1 cellular context compared by ENCODE assay signal in the genomic region with DNA sequence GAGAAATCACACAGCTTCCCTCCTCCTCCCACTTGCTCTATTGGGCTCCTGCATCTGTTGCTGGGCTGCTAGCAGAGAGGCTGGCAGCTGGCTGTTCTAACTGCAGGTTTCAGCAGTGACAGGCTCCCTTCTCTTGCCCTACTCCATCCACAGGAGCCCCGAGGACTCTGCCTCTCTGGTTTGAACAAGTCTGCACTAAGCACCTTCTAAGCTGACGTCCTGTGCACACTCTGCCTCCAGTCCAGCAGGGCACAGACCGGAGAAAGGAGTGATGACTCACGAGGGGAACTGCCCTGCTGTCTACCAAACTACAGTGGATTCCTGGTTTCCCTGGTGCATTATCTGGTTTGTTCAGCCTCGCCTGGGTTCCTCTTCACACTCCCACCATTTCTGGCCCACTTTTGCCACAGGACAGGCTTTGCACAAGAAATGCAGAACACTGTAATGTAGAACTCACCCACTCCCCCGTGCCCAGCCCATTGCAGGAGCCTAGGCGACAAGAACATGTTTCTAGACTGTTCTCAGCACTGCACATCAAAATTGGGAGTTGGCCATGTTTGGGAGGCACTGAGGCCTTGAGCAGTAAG.
TF ChIP-seq lines count a peak whose summit lies in the region.

No MANE protein-coding gene starts in this region.

TF ChIP-seq in GM23338, 12 proteins besides CTCF, POLR2A, EP300 and RAD21 (continued from another document):
- TF ChIP-seq, protein P1, sequence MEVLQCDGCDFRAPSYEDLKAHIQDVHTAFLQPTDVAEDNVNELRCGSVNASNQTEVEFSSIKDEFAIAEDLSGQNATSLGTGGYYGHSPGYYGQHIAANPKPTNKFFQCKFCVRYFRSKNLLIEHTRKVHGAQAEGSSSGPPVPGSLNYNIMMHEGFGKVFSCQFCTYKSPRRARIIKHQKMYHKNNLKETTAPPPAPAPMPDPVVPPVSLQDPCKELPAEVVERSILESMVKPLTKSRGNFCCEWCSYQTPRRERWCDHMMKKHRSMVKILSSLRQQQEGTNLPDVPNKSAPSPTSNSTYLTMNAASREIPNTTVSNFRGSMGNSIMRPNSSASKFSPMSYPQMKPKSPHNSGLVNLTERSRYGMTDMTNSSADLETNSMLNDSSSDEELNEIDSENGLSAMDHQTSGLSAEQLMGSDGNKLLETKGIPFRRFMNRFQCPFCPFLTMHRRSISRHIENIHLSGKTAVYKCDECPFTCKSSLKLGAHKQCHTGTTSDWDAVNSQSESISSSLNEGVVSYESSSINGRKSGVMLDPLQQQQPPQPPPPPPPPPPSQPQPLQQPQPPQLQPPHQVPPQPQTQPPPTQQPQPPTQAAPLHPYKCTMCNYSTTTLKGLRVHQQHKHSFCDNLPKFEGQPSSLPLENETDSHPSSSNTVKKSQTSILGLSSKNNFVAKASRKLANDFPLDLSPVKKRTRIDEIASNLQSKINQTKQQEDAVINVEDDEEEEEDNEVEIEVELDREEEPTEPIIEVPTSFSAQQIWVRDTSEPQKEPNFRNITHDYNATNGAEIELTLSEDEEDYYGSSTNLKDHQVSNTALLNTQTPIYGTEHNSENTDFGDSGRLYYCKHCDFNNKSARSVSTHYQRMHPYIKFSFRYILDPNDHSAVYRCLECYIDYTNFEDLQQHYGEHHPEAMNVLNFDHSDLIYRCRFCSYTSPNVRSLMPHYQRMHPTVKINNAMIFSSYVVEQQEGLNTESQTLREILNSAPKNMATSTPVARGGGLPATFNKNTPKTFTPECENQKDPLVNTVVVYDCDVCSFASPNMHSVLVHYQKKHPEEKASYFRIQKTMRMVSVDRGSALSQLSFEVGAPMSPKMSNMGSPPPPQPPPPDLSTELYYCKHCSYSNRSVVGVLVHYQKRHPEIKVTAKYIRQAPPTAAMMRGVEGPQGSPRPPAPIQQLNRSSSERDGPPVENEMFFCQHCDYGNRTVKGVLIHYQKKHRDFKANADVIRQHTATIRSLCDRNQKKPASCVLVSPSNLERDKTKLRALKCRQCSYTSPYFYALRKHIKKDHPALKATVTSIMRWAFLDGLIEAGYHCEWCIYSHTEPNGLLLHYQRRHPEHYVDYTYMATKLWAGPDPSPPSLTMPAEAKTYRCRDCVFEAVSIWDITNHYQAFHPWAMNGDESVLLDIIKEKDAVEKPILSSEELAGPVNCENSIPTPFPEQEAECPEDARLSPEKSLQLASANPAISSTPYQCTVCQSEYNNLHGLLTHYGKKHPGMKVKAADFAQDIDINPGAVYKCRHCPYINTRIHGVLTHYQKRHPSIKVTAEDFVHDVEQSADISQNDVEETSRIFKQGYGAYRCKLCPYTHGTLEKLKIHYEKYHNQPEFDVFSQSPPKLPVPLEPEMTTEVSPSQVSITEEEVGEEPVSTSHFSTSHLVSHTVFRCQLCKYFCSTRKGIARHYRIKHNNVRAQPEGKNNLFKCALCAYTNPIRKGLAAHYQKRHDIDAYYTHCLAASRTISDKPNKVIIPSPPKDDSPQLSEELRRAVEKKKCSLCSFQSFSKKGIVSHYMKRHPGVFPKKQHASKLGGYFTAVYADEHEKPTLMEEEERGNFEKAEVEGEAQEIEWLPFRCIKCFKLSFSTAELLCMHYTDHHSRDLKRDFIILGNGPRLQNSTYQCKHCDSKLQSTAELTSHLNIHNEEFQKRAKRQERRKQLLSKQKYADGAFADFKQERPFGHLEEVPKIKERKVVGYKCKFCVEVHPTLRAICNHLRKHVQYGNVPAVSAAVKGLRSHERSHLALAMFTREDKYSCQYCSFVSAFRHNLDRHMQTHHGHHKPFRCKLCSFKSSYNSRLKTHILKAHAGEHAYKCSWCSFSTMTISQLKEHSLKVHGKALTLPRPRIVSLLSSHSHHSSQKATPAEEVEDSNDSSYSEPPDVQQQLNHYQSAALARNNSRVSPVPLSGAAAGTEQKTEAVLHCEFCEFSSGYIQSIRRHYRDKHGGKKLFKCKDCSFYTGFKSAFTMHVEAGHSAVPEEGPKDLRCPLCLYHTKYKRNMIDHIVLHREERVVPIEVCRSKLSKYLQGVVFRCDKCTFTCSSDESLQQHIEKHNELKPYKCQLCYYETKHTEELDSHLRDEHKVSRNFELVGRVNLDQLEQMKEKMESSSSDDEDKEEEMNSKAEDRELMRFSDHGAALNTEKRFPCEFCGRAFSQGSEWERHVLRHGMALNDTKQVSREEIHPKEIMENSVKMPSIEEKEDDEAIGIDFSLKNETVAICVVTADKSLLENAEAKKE (CRISPR knock-in tag; IDR thresholded peaks at IDR 0.05) = no peak
- TF ChIP-seq, protein P2, sequence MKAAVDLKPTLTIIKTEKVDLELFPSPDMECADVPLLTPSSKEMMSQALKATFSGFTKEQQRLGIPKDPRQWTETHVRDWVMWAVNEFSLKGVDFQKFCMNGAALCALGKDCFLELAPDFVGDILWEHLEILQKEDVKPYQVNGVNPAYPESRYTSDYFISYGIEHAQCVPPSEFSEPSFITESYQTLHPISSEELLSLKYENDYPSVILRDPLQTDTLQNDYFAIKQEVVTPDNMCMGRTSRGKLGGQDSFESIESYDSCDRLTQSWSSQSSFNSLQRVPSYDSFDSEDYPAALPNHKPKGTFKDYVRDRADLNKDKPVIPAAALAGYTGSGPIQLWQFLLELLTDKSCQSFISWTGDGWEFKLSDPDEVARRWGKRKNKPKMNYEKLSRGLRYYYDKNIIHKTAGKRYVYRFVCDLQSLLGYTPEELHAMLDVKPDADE (IDR thresholded peaks at IDR 0.05) = no peak
- TF ChIP-seq ZNF114 (CRISPR knock-in tag; IDR thresholded peaks at IDR 0.05) (no peak), ZNF331 (CRISPR knock-in tag; IDR thresholded peaks at IDR 0.05; ENCODE audit: low read depth) (no peak), STAT1 (IDR thresholded peaks at IDR 0.05; ENCODE audit: unreplicated experiment) (no peak)
